Comparison of ENCODE assay signal across 17 cellular contexts in genomic region chr16:65704866-65705265, GRCh38.
DNase-seq lines count a peak whose midpoint lies in the region; TF ChIP-seq lines count a peak whose summit lies in the region.
"Had no signal": no experiment of that assay in that cellular context is flagged by ENCODE, and none has a peak within 500 bp of the region (broad histone marks: within the 10 kb centered on the region; RNA-seq: fewer than 3 reads in every experiment).

No MANE protein-coding gene starts in this region.

- H3K9me3 ChIP-seq in hepatocyte (ENCODE audit: low read depth): no peaks in the 10 kb centered on the region
- no peaks in the 10 kb centered on the region for H3K9me3 ChIP-seq in sigmoid colon
- H3K9me3 ChIP-seq: pancreas had no signal

- H3K27ac ChIP-seq in hepatocyte (no peak overlapping the region), sigmoid colon (no peak overlapping the region)
- H3K27ac ChIP-seq: pancreas had no signal

- H3K36me3 ChIP-seq in hepatocyte (replicated peaks; ENCODE audit: insufficient read depth, low read depth) (no peaks in the 10 kb centered on the region), sigmoid colon (no peaks in the 10 kb centered on the region)
- H3K36me3 ChIP-seq: pancreas had no signal

- no peak overlapping the region for H3K4me2 ChIP-seq in hepatocyte

- H3K79me2 ChIP-seq in hepatocyte: no peaks in the 10 kb centered on the region

- TF ChIP-seq CTCF in AG09309 (IDR thresholded peaks at IDR 0.05; ENCODE audit: control insufficient read depth, insufficient read depth, low read depth, low read length, missing control alignments) (peak; percentile 55), GM13977 (IDR thresholded peaks at IDR 0.05; ENCODE audit: extremely low read depth, insufficient read depth, missing control alignments) (peak; percentile 5), hepatocyte (IDR thresholded peaks at IDR 0.05; ENCODE audit: poor library complexity) (peak; percentile 24), sigmoid colon (IDR thresholded peaks at IDR 0.05) (no peak)

- H3K4me3 ChIP-seq in AG09309 (ENCODE audit: control insufficient read depth, low read depth, low read length): no peak overlapping the region
- H3K4me3 ChIP-seq in hepatocyte: no peak overlapping the region
- no peak overlapping the region for H3K4me3 ChIP-seq in sigmoid colon
- H3K4me3 ChIP-seq: pancreas had no signal

- DNase-seq in AG09309 (ENCODE audit: low read depth): no peak
- no peak for DNase-seq in GM13977 (ENCODE audit: low spot score)
- DNase-seq in SK-MEL-5 (ENCODE audit: low read depth, low spot score): peak; percentile 25
- no peak for DNase-seq in hepatocyte (ENCODE audit: low spot score)
- no peak for DNase-seq in sigmoid colon
- no peak for DNase-seq in NCI-H1436 treated with DMSO at 0.1 percent for 48 hours (lab: John Stamatoyannopoulos, UW)
- DNase-seq in NCI-H187 treated with DMSO at 0.1 percent for 48 hours (lab: John Stamatoyannopoulos, UW): no peak
- DNase-seq in activated naive CD4-positive, alpha-beta T cell treated with Interleukin-2 at 50 U/mL for 16 hours: no peak
- DNase-seq: activated CD4-positive, alpha-beta memory T cell treated with anti-CD3 and anti-CD28 coated beads, Interleukin-2, amount 10 ng/mL, durations not matched to agents 7 days and 5 days; activated naive CD4-positive, alpha-beta T cell treated with anti-CD3 and anti-CD28 coated beads for 36 hours; foreskin melanocyte; left ventricle myocardium superior; NCI-H1417 treated with DMSO at 0.1 percent for 48 hours; pancreas; stimulated activated CD4-positive, alpha-beta T cell treated with anti-CD3 and anti-CD28 coated beads, Interleukin-4, amount 100 ng/mL, for 24 hours; stimulated activated naive CD8-positive, alpha-beta T cell treated with anti-CD3 and anti-CD28 coated beads, Interleukin-15, Interleukin-2, amounts not matched to agents 100 U/mL and 50 U/mL, for 24 hours; T-helper 2 cell had no signal

- H3K4me1 ChIP-seq in hepatocyte (ENCODE audit: insufficient read depth) (peaks cover 10% of the 10 kb centered on the region), sigmoid colon (no peaks in the 10 kb centered on the region)
- H3K4me1 ChIP-seq: pancreas had no signal

- TF ChIP-seq POLR2A in sigmoid colon (IDR thresholded peaks at IDR 0.05): no peak

- no peaks in the 10 kb centered on the region for H4K20me1 ChIP-seq in hepatocyte (ENCODE audit: insufficient read depth, poor library complexity, severe bottlenecking)

- no peaks in the 10 kb centered on the region for H3K27me3 ChIP-seq in hepatocyte
- no peaks in the 10 kb centered on the region for H3K27me3 ChIP-seq in sigmoid colon
- H3K27me3 ChIP-seq: pancreas had no signal

- H3K9me2 ChIP-seq in hepatocyte (replicated peaks; ENCODE audit: insufficient read depth): no peaks in the 10 kb centered on the region

- H2AFZ ChIP-seq in hepatocyte: no peak overlapping the region

- intact Hi-C loops in sigmoid colon (cut with DNase I): no loop called here

- in situ Hi-C loops in GM13977 (cut with MboI; ENCODE audit: low pct_unique_long_range_greater_than_20kb, low sequenced_read_pairs, unreplicated experiment) (no loop called here), SK-MEL-5 (cut with HindIII; ENCODE audit: low pct_unique_long_range_greater_than_20kb, low sequenced_read_pairs) (no loop called here)

- no peak for TF ChIP-seq EP300 in sigmoid colon (IDR thresholded peaks at IDR 0.05)

Comparison
In these comparisons a context has a peak if more than half of its experiments do, and no peak if none do; other contexts are left out.
1. CTCF ChIP-seq: peak in AG09309 (single experiment), GM13977 (single experiment) and hepatocyte (single experiment); none in sigmoid colon (0 of 4).